27 cellular contexts compared by ENCODE assay signal in the genomic region with DNA sequence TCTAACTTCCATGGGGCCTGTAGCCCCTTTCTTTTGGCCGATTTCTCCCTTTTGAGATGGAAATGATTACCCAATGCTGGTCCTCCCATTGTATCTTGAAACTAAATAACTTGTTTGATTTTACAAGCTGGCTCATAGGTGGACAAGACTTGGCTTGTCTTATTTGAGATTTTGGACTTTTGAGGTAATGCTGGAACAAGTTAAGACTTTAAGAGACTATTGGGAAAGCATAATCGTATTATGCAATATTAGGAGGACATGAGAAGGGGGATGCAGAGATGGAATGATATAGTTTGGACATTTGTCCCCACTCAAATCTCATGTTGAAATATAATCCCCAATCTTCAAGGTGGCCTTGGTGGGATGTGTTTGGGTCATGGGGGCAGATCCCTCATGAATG. TPM values are rescaled to one million over a fixed set of nuclear protein-coding genes. Genes with fewer than 3 reads are reported as not detected.
DNase-seq lines count a peak whose midpoint lies in the region; ATAC-seq, FAIRE-seq and TF ChIP-seq lines count a peak whose summit lies in the region.
"Had no signal": no experiment of that assay in that cellular context is flagged by ENCODE, and none has a peak within 500 bp of the region (broad histone marks: within the 10 kb centered on the region; RNA-seq: fewer than 3 reads in every experiment).

No MANE protein-coding gene starts in this region.

- H3K4me1 Mint-ChIP-seq in MCF 10A (ENCODE audit: insufficient read depth, unreplicated experiment) (peaks cover 4% of the 10 kb centered on the region), nephron progenitor cell (no peaks in the 10 kb centered on the region)
- H3K4me1 Mint-ChIP-seq: B cell; CD4-positive, CD25-positive, alpha-beta regulatory T cell; GM23338; H9 had no signal

- TF ChIP-seq CTCF in MCF 10A (IDR thresholded peaks at IDR 0.05; ENCODE audit: unreplicated experiment): no peak
- TF ChIP-seq CTCF in breast epithelium (IDR thresholded peaks at IDR 0.05): no peak
- no peak for TF ChIP-seq CTCF in K562 (IDR thresholded peaks at IDR 0.05 in 2 of 3, conservative IDR thresholded peaks at IDR 0.05 in 1 of 3; ENCODE audit: insufficient read depth in 2 of 3, low read depth in 1 of 3, low read length in 3 of 3)
- no peak for TF ChIP-seq CTCF in epithelial cell of esophagus (IDR thresholded peaks at IDR 0.05; ENCODE audit: insufficient read depth, low read depth, low read length, missing control alignments)
- no peak for TF ChIP-seq CTCF in nephron progenitor cell (IDR thresholded peaks at IDR 0.05)
- no peak for TF ChIP-seq CTCF in upper lobe of right lung (IDR thresholded peaks at IDR 0.05)

- no peak overlapping the region for H2AFZ ChIP-seq in K562 (ENCODE audit: low read depth, low read length)
- H2AFZ ChIP-seq: GM23338 had no signal

- intact Hi-C loops in MCF 10A (cut with micrococcal nuclease): no loop called here
- intact Hi-C loops in breast epithelium (cut with DNase I; ENCODE audit: low total_unique reads): no loop called here
- intact Hi-C loops in K562 (cut with micrococcal nuclease): no loop called here
- intact Hi-C loops in upper lobe of right lung (cut with DNase I): no loop called here

- in situ Hi-C loops in K562 (cut with MboI): no loop called here

- POLR2A ChIA-PET in MCF 10A (lab: Yijun Ruan, JAX) (no interaction called here), K562 (lab: Yijun Ruan, JAX) (no interaction called here)

- no peak overlapping the region for H3K9ac ChIP-seq in K562 (ENCODE audit: insufficient read depth in 1 of 2, low read depth in 2 of 2, low read length in 2 of 2)
- H3K9ac ChIP-seq: BLaER1 had no signal

- H3K4me2 ChIP-seq in K562 (ENCODE audit: insufficient read depth, low read length): no peak overlapping the region
- H3K4me2 ChIP-seq: BLaER1, GM23338 had no signal

- H3K27me3 ChIP-seq in breast epithelium: no peaks in the 10 kb centered on the region
- H3K27me3 ChIP-seq in K562 (ENCODE audit: control insufficient read depth in 2 of 2, insufficient read depth in 2 of 2, low read length in 2 of 2): no peaks in the 10 kb centered on the region
- H3K27me3 ChIP-seq in upper lobe of right lung: no peaks in the 10 kb centered on the region
- H3K27me3 ChIP-seq: BLaER1 had no signal

- TF ChIP-seq POLR2A in breast epithelium (IDR thresholded peaks at IDR 0.05) (no peak), K562 (conservative IDR thresholded peaks at IDR 0.05) (no peak)

- no peaks in the 10 kb centered on the region for H3K36me3 ChIP-seq in breast epithelium
- H3K36me3 ChIP-seq in K562 (ENCODE audit: control insufficient read depth, insufficient read depth, low read length): no peaks in the 10 kb centered on the region
- no peaks in the 10 kb centered on the region for H3K36me3 ChIP-seq in upper lobe of right lung
- H3K36me3 ChIP-seq: BLaER1 had no signal

- CTCF ChIA-PET in MCF 10A (lab: Yijun Ruan, JAX): interaction anchor here (0.6 to 1.1 kb wide), 3 partner anchors 8 to 1049 kb away, joined by 3 to 4 read pairs (median 4); no protein-coding TSS in a partner anchor
- CTCF ChIA-PET in K562 (lab: Yijun Ruan, JAX; ENCODE audit: low intra/inter-chr PET ratio): no interaction called here

- no TSS peak for BruUV-seq in MCF 10A (replicated peaks; lab: Mats Ljungman, UMichigan)
- no TSS peak for BruUV-seq in K562 (replicated peaks; lab: Mats Ljungman, UMichigan)

- no peak for TF ChIP-seq EP300 in K562 (IDR thresholded peaks at IDR 0.05; ENCODE audit: low read length)

- DNase-seq in MCF 10A (ENCODE audit: unreplicated experiment) (peak; percentile 40), breast epithelium (ENCODE audit: low spot score in 2 of 2) (no peak), K562 (ENCODE audit: extremely low read depth in 1 of 4, low spot score in 3 of 4) (no peak), epithelial cell of esophagus (ENCODE audit: low read depth) (peak; percentile 79), nephron progenitor cell (no peak), upper lobe of right lung (no peak), cerebellum (ENCODE audit: low spot score) (no peak), D341Med (ENCODE audit: low spot score) (no peak)
- DNase-seq: Caco-2; CD4-positive, CD25-positive, alpha-beta regulatory T cell; CD8-positive, alpha-beta T cell; DMS 273 treated with DMSO at 0.1 percent for 48 hours; DMS79; EL; GDM1; H9; HFFc6 had no signal

- ATAC-seq in K562: no peak
- ATAC-seq in upper lobe of right lung: no peak
- ATAC-seq: CD8-positive, alpha-beta T cell; GM12878; GM23338 had no signal

- H3K27me3 Mint-ChIP-seq in MCF 10A (ENCODE audit: insufficient read depth, unreplicated experiment) (peaks cover 19% of the 10 kb centered on the region), nephron progenitor cell (ENCODE audit: low read depth, poor library complexity) (peaks cover 23% of the 10 kb centered on the region)
- H3K27me3 Mint-ChIP-seq: B cell had no signal

- no peak for TF ChIP-seq RAD21 in K562 (CRISPR knock-in tag; conservative IDR thresholded peaks at IDR 0.05 in 1 of 2, IDR thresholded peaks at IDR 0.05 in 1 of 2)

- no peaks in the 10 kb centered on the region for H3K4me1 ChIP-seq in breast epithelium
- H3K4me1 ChIP-seq in K562 (replicated peaks in 1 of 2; ENCODE audit: control insufficient read depth in 2 of 2, insufficient read depth in 2 of 2, low read length in 2 of 2): no peaks in the 10 kb centered on the region
- no peaks in the 10 kb centered on the region for H3K4me1 ChIP-seq in upper lobe of right lung
- H3K4me1 ChIP-seq: BLaER1, Caco-2 had no signal

- no peaks in the 10 kb centered on the region for H3K9me1 ChIP-seq in K562 (ENCODE audit: control insufficient read depth, insufficient read depth, low read length)

- H3K27ac Mint-ChIP-seq in MCF 10A (ENCODE audit: low read depth, unreplicated experiment) (no peak overlapping the region), nephron progenitor cell (peak overlapping the region; percentile 23)
- H3K27ac Mint-ChIP-seq: B cell; CD4-positive, CD25-positive, alpha-beta regulatory T cell; CD8-positive, alpha-beta T cell; GM23338; H9; HFFc6 had no signal

- peaks cover 9% of the 10 kb centered on the region for H3K9me3 Mint-ChIP-seq in MCF 10A (ENCODE audit: unreplicated experiment)
- H3K9me3 Mint-ChIP-seq in nephron progenitor cell: peaks cover 20% of the 10 kb centered on the region
- H3K9me3 Mint-ChIP-seq: CD8-positive, alpha-beta T cell had no signal

- no peaks in the 10 kb centered on the region for H3K79me2 ChIP-seq in K562 (ENCODE audit: control insufficient read depth, insufficient read depth, low read length)

- H3K36me3 Mint-ChIP-seq in MCF 10A (ENCODE audit: insufficient read depth, unreplicated experiment) (no peaks in the 10 kb centered on the region), nephron progenitor cell (ENCODE audit: low read depth) (no peaks in the 10 kb centered on the region)
- H3K36me3 Mint-ChIP-seq: CD4-positive, CD25-positive, alpha-beta regulatory T cell; CD8-positive, alpha-beta T cell had no signal

- H3K9me3 ChIP-seq in breast epithelium: peaks cover 0 to 17% of the 10 kb centered on the region in 2 donors
- 0 out of 2 replicates have a peak, but pooled peaks cover 2% of the 10 kb centered on the region for H3K9me3 ChIP-seq in K562 (replicated peaks; ENCODE audit: control insufficient read depth, insufficient read depth, low read depth, low read length)
- peaks cover under 1% of the 10 kb centered on the region for H3K9me3 ChIP-seq in upper lobe of right lung

- H4K20me1 ChIP-seq in K562 (replicated peaks; ENCODE audit: control insufficient read depth, insufficient read depth, low read length): no peaks in the 10 kb centered on the region
- H4K20me1 ChIP-seq: BLaER1 had no signal

- H3K4me3 Mint-ChIP-seq in MCF 10A (ENCODE audit: unreplicated experiment) (no peak overlapping the region), nephron progenitor cell (no peak overlapping the region)
- H3K4me3 Mint-ChIP-seq: B cell; CD4-positive, CD25-positive, alpha-beta regulatory T cell; CD8-positive, alpha-beta T cell; GM23338; H9; HFFc6 had no signal

- no peak for FAIRE-seq in K562 (lab: Jason Lieb, UNC)
- FAIRE-seq: A204.1, D721Med, GM12878 had no signal

- no peak overlapping the region for H3K27ac ChIP-seq in breast epithelium
- H3K27ac ChIP-seq in K562 (ENCODE audit: extremely low read depth, low read depth, low read length): no peak overlapping the region
- no peak overlapping the region for H3K27ac ChIP-seq in upper lobe of right lung
- H3K27ac ChIP-seq: 22Rv1, BLaER1, C4-2B had no signal

- H3K4me3 ChIP-seq in breast epithelium (no peak overlapping the region), K562 (no peak overlapping the region), epithelial cell of esophagus (ENCODE audit: low read length) (no peak overlapping the region), upper lobe of right lung (no peak overlapping the region)
- H3K4me3 ChIP-seq: BLaER1, GM12878, GM23338 had no signal

- 4% methylated on average over 2 of the region's 2 CpGs for WGBS in K562 (ENCODE audit: insufficient coverage, low coverage, missing lambda C conversion rate)

RNA-seq across cellular contexts. Expression of a gene that starts 49.2 kb away (rescaled TPM):
- total RNA-seq in MCF 10A (2022) (not detected in 2 replicates), breast epithelium (10 to 100 TPM; 13.4 to 99.9 (median 57.1) TPM), K562 (2014; rRNA removed) (30.1 and 38.1 TPM in 2 replicates), K562 (2014; rRNA removed; fragmentation: Illumina TruSeq; extraction: Trizol) (64.1 and 64.8 TPM in 2 replicates), K562 (2015; rRNA removed; fragmentation: Illumina TruSeq; extraction: Trizol) (96.3 and 99.0 TPM in 2 replicates), K562 (2021) (31.9 and 32.0 TPM in 2 replicates), upper lobe of right lung (1,056 TPM), cerebellum (6.4 TPM)
- total RNA-seq in K562 (2011; cell fraction: chromatin; rRNA removed; ENCODE audit: low replicate concordance): 6.4 and 13.8 TPM in 2 replicates
- total RNA-seq in K562 (2011; cell fraction: nucleolus; rRNA removed): 11.3 and 12.5 TPM in 2 replicates
- total RNA-seq in K562 (2011; cell fraction: nucleoplasm; rRNA removed): 15.8 and 17.8 TPM in 2 replicates
- polyA plus RNA-seq in K562 (2011; rRNA removed) (35.6 and 41.2 TPM in 2 replicates), K562 (2014; fragmentation: Illumina TruSeq; extraction: Trizol) (42.1 and 46.5 TPM in 2 replicates), K562 (2014; fragmentation: Nextera tagmentation; extraction: Ambion mirVana) (10 to 100 TPM; 44.0 to 47.0 TPM), K562 (2014; rRNA removed) (27.2 and 37.0 TPM in 2 replicates)
- 25.8 and 34.2 TPM in 2 replicates for polyA plus RNA-seq in K562 (2011; cell fraction: cytosol; rRNA removed)
- 4.1 and 6.9 TPM in 2 replicates for polyA plus RNA-seq in K562 (2011; cell fraction: nucleus; rRNA removed)
- 63.9 and 76.2 TPM in 2 replicates for polyA plus RNA-seq in K562 (2012)
- polyA minus RNA-seq in K562 (2011; rRNA and poly(A)+ RNA removed): 85.6 and 103 TPM in 2 replicates
- 23.7 and 37.9 TPM in 2 replicates for polyA minus RNA-seq in K562 (2011; cell fraction: cytosol; rRNA and poly(A)+ RNA removed)
- 2.4 and 5.3 TPM in 2 replicates for polyA minus RNA-seq in K562 (2011; cell fraction: nucleus; rRNA and poly(A)+ RNA removed)
- total RNA-seq: GM23338, H4, H9, HFFc6 had no signal
- polyA plus RNA-seq: AG04450, GM12878, GM23338 had no signal

RNA-seq across cellular contexts. Expression of a gene that starts 59.6 kb away (rescaled TPM):
- 58.9 and 66.1 TPM in 2 replicates for total RNA-seq in MCF 10A (2022)
- total RNA-seq in breast epithelium: 10 to 100 TPM; 29.9 to 59.3 (median 41.3) TPM
- total RNA-seq in K562 (2011; cell fraction: chromatin; rRNA removed; ENCODE audit: low replicate concordance): 73.9 and 190 TPM in 2 replicates
- total RNA-seq in K562 (2011; cell fraction: nucleolus; rRNA removed): 24.8 and 33.4 TPM in 2 replicates
- total RNA-seq in K562 (2011; cell fraction: nucleoplasm; rRNA removed): 90.5 and 166 TPM in 2 replicates
- 77.4 and 101 TPM in 2 replicates for total RNA-seq in K562 (2014; rRNA removed)
- total RNA-seq in K562 (2014; rRNA removed; fragmentation: Illumina TruSeq; extraction: Trizol): 77.8 and 93.5 TPM in 2 replicates
- total RNA-seq in K562 (2015; rRNA removed; fragmentation: Illumina TruSeq; extraction: Trizol): 78.0 and 85.3 TPM in 2 replicates
- 90.3 and 99.9 TPM in 2 replicates for total RNA-seq in K562 (2021)
- polyA plus RNA-seq in K562 (2011; rRNA removed): 63.8 and 64.8 TPM in 2 replicates
- polyA plus RNA-seq in K562 (2011; cell fraction: cytosol; rRNA removed): 40.6 and 64.1 TPM in 2 replicates
- polyA plus RNA-seq in K562 (2011; cell fraction: nucleus; rRNA removed): 99.6 and 126 TPM in 2 replicates
- polyA plus RNA-seq in K562 (2012): 67.1 and 167 TPM in 2 replicates
- 69.4 and 82.3 TPM in 2 replicates for polyA plus RNA-seq in K562 (2014; fragmentation: Illumina TruSeq; extraction: Trizol)
- polyA plus RNA-seq in K562 (2014; fragmentation: Nextera tagmentation; extraction: Ambion mirVana): 10 to 100 TPM; 34.3 to 50.4 TPM
- 116 and 129 TPM in 2 replicates for polyA plus RNA-seq in K562 (2014; rRNA removed)
- 109 and 129 TPM in 2 replicates for polyA minus RNA-seq in K562 (2011; rRNA and poly(A)+ RNA removed)
- polyA minus RNA-seq in K562 (2011; cell fraction: cytosol; rRNA and poly(A)+ RNA removed): 44.6 and 65.5 TPM in 2 replicates
- 79.0 and 120 TPM in 2 replicates for polyA minus RNA-seq in K562 (2011; cell fraction: nucleus; rRNA and poly(A)+ RNA removed)
- total RNA-seq in upper lobe of right lung: 53.4 TPM
- total RNA-seq in cerebellum: 138 TPM

Comparison
In these comparisons a context has a peak if more than half of its experiments do, and no peak if none do; other contexts are left out.
1. DNase-seq: peak in MCF 10A (single experiment) and epithelial cell of esophagus (single experiment); none in breast epithelium (0 of 2), K562 (0 of 4), nephron progenitor cell (single experiment), upper lobe of right lung (single experiment), cerebellum (single experiment) and D341Med (single experiment).
2. RNA of a gene that starts 49.2 kb away (total RNA-seq): 1,056 TPM in upper lobe of right lung (single experiment); 6.4 to 99.0 TPM in K562, 13.4 to 99.9 TPM in breast epithelium, 6.4 TPM in cerebellum (single experiment) and not detected in MCF 10A; every median in the first group is over 10 times any median in the second.